In genomic region chr1:155071701-155072100, GRCh38 we compare ENCODE assay signal across 8 cellular contexts. TPM values are rescaled to one million over a fixed set of nuclear protein-coding genes. Genes with fewer than 3 reads are reported as not detected.
DNase-seq lines count a peak whose midpoint lies in the region; ATAC-seq and TF ChIP-seq lines count a peak whose summit lies in the region.
"Had no signal": no experiment of that assay in that cellular context is flagged by ENCODE, and none has a peak within 500 bp of the region (broad histone marks: within the 10 kb centered on the region; RNA-seq: fewer than 3 reads in every experiment).

No MANE protein-coding gene starts in this region.

- TF ChIP-seq CTCF in Calu3 (IDR thresholded peaks at IDR 0.05; ENCODE audit: unreplicated experiment) (no peak), endothelial cell (IDR thresholded peaks at IDR 0.05; ENCODE audit: unreplicated experiment) (no peak), osteoblast (IDR thresholded peaks at IDR 0.05; ENCODE audit: extremely low read depth, low read depth, low read length) (no peak)

- no peaks in the 10 kb centered on the region for H3K9me3 ChIP-seq in osteoblast (ENCODE audit: low read depth, low read length)

- DNase-seq in Calu3: no peak
- peak; percentile 23 for DNase-seq in NCI-H1092 (lab: John Stamatoyannopoulos, UW)
- no peak for DNase-seq in endothelial cell (ENCODE audit: low spot score)
- DNase-seq in osteoblast (ENCODE audit: insufficient read length, low spot score, missing footprints): peak; percentile 37
- no peak for DNase-seq in NCI-H345 treated with DMSO at 0.1 percent for 48 hours (lab: John Stamatoyannopoulos, UW; ENCODE audit: unreplicated experiment)
- DNase-seq in HUDEP-2 (lab: John Stamatoyannopoulos, UW; ENCODE audit: unreplicated experiment in 76 of 76): no peak

- H3K27ac ChIP-seq in osteoblast (ENCODE audit: low read depth, low read length): no peak overlapping the region

- ATAC-seq in GM19324 (IDR thresholded peaks at IDR 0.05; ENCODE audit: low FRiP score, unreplicated experiment): no peak

- peak overlapping the region; percentile 94 for H3K4me2 ChIP-seq in osteoblast (ENCODE audit: insufficient read depth, low read length)

- H2AFZ ChIP-seq in osteoblast (ENCODE audit: low read length): no peak overlapping the region

- no peaks in the 10 kb centered on the region for H4K20me1 ChIP-seq in osteoblast (ENCODE audit: insufficient read depth, low read length)

- H3K27ac Mint-ChIP-seq in Calu3 (ENCODE audit: unreplicated experiment): peak overlapping the region; percentile 17
- H3K27ac Mint-ChIP-seq in endothelial cell (ENCODE audit: unreplicated experiment): peak overlapping the region; percentile 73

- H3K4me1 ChIP-seq in osteoblast (ENCODE audit: insufficient read depth, low read length): peaks cover 5% of the 10 kb centered on the region

- H3K4me1 Mint-ChIP-seq in Calu3 (ENCODE audit: low read depth, unreplicated experiment): peaks cover 18% of the 10 kb centered on the region
- peaks cover 23% of the 10 kb centered on the region for H3K4me1 Mint-ChIP-seq in endothelial cell (ENCODE audit: unreplicated experiment)

- H3K36me3 ChIP-seq in osteoblast (ENCODE audit: insufficient read depth, low read length): no peaks in the 10 kb centered on the region

- H3K27me3 ChIP-seq in osteoblast (ENCODE audit: insufficient read depth, low read length): peaks cover 16% of the 10 kb centered on the region

- no TSS peak for BruUV-seq in Calu3 (replicated peaks; lab: Mats Ljungman, UMichigan)

- intact Hi-C loops in Calu3 (cut with micrococcal nuclease; ENCODE audit: unreplicated experiment): no loop called here

- H3K79me2 ChIP-seq in osteoblast (ENCODE audit: insufficient read depth, low read length): no peaks in the 10 kb centered on the region

- no peak overlapping the region for H3K4me3 ChIP-seq in osteoblast (ENCODE audit: insufficient read depth, low read length)

- H3K4me3 Mint-ChIP-seq in Calu3 (ENCODE audit: low read depth, unreplicated experiment): peak overlapping the region; percentile 31
- peak overlapping the region; percentile 66 for H3K4me3 Mint-ChIP-seq in endothelial cell (ENCODE audit: unreplicated experiment)

- H3K27me3 Mint-ChIP-seq in Calu3 (ENCODE audit: unreplicated experiment): peaks cover 53% of the 10 kb centered on the region
- H3K27me3 Mint-ChIP-seq in endothelial cell (ENCODE audit: unreplicated experiment): peaks cover 10% of the 10 kb centered on the region

- H3K36me3 Mint-ChIP-seq in Calu3 (ENCODE audit: insufficient read depth, unreplicated experiment) (peaks cover 34% of the 10 kb centered on the region), endothelial cell (ENCODE audit: low read depth, unreplicated experiment) (peaks cover 14% of the 10 kb centered on the region)

- H3K9me3 Mint-ChIP-seq in Calu3 (ENCODE audit: low read depth, unreplicated experiment) (no peaks in the 10 kb centered on the region), endothelial cell (ENCODE audit: unreplicated experiment) (no peaks in the 10 kb centered on the region)

- CTCF ChIA-PET in Calu3 (lab: Charles Lee): no interaction called here

RNA-seq across cellular contexts. Expression of gene EFNA3, which starts 6.9 kb away (rescaled TPM):
- total RNA-seq in Calu3 (2022) (1.7 and 3.4 TPM in 2 replicates), endothelial cell (ENCODE audit: unreplicated experiment) (9.6 TPM), osteoblast (1.4 and 2.1 TPM in 2 replicates)

RNA-seq across cellular contexts. Expression of gene EFNA4, which starts 8.2 kb away (rescaled TPM):
- total RNA-seq in Calu3 (2022): 12.6 and 13.9 TPM in 2 replicates
- 25.2 TPM for total RNA-seq in endothelial cell (ENCODE audit: unreplicated experiment)
- total RNA-seq in osteoblast: 3.5 and 3.6 TPM in 2 replicates

RNA-seq across cellular contexts. Expression of gene ADAM15, which starts 20.6 kb away (rescaled TPM):
- total RNA-seq in Calu3 (2022) (99.1 and 103 TPM in 2 replicates), endothelial cell (ENCODE audit: unreplicated experiment) (382 TPM), osteoblast (89.0 and 101 TPM in 2 replicates)

RNA-seq across cellular contexts. Expression of gene DCST1, which starts 38.1 kb away (rescaled TPM):
- total RNA-seq in Calu3 (2022) (0.17 TPM in 1 of 2 replicates, not detected in the other), endothelial cell (ENCODE audit: unreplicated experiment) (not detected), osteoblast (not detected in 2 replicates)
- total RNA-seq: HT1080 had no signal

RNA-seq across cellular contexts. Expression of gene DCST2, which starts 38.1 kb away (rescaled TPM):
- 1.4 and 1.5 TPM in 2 replicates for total RNA-seq in Calu3 (2022)
- 2.8 TPM for total RNA-seq in endothelial cell (ENCODE audit: unreplicated experiment)
- total RNA-seq in osteoblast: not detected in 2 replicates

Comparison
In these comparisons a context has a peak if more than half of its experiments do, and no peak if none do; other contexts are left out.
1. DNase-seq: peak in NCI-H1092 (single experiment) and osteoblast (single experiment); none in Calu3 (single experiment), endothelial cell (single experiment), NCI-H345 treated with DMSO at 0.1 percent for 48 hours (single experiment) and HUDEP-2 (0 of 76).